In genomic region chr17:8946071-8946470, GRCh38 we compare ENCODE assay signal across 30 cellular contexts. TPM values are rescaled to one million over a fixed set of nuclear protein-coding genes. Genes with fewer than 3 reads are reported as not detected.
DNase-seq lines count a peak whose midpoint lies in the region; ATAC-seq and TF ChIP-seq lines count a peak whose summit lies in the region.
"Had no signal": no experiment of that assay in that cellular context is flagged by ENCODE, and none has a peak within 500 bp of the region (broad histone marks: within the 10 kb centered on the region; RNA-seq: fewer than 3 reads in every experiment).

No MANE protein-coding gene starts in this region.

- H3K4me1 ChIP-seq in neutrophil (ENCODE audit: control insufficient read depth in 1 of 2, insufficient read depth in 1 of 2, low read depth in 1 of 2, low read length in 1 of 2) = peaks cover 91 to 99% of the 10 kb centered on the region in 2 experiments
- H3K4me1 ChIP-seq: foreskin keratinocyte, psoas muscle, suprapubic skin had no signal

- H3K36me3 ChIP-seq in neutrophil = peaks cover 22% of the 10 kb centered on the region
- H3K36me3 ChIP-seq: brain microvascular endothelial cell, esophagus squamous epithelium, left ventricle myocardium inferior, suprapubic skin, upper lobe of left lung had no signal

- H3K9me3 ChIP-seq in CD4-positive, alpha-beta T cell (ENCODE audit: control insufficient read depth, low read length) = no peaks in the 10 kb centered on the region
- H3K9me3 ChIP-seq in neutrophil = no peaks in the 10 kb centered on the region
- H3K9me3 ChIP-seq: esophagus squamous epithelium, psoas muscle, suprapubic skin, upper lobe of left lung had no signal

- H3K27ac Mint-ChIP-seq in activated CD4-positive, alpha-beta T cell treated with anti-CD3 and anti-CD28 coated beads, Interleukin-2, amount 10 ng/mL, durations not matched to agents 24 days and 14 days = no peak overlapping the region
- H3K27ac Mint-ChIP-seq in CD4-positive, alpha-beta T cell = peak overlapping the region; percentile 59
- H3K27ac Mint-ChIP-seq in activated naive CD8-positive, alpha-beta T cell treated with anti-CD3 and anti-CD28 coated beads for 36 hours = peak overlapping the region; percentile 73

- TF ChIP-seq CTCF in CD4-positive, alpha-beta T cell (IDR thresholded peaks at IDR 0.05) = no peak
- TF ChIP-seq CTCF in neutrophil (IDR thresholded peaks at IDR 0.05) = no peak

- no peak for ATAC-seq in CD4-positive, alpha-beta T cell (ENCODE audit: poor library complexity)
- ATAC-seq in GM18909 (IDR thresholded peaks at IDR 0.05; ENCODE audit: poor library complexity, unreplicated experiment) (no peak), GM21717 (IDR thresholded peaks at IDR 0.05; ENCODE audit: unreplicated experiment) (no peak)
- ATAC-seq: foreskin keratinocyte, psoas muscle, Right ventricle myocardium inferior, SK-N-SH treated with all-trans-retinoic acid at 6 μM for 48 hours had no signal

- intact Hi-C loops in activated CD4-positive, alpha-beta T cell treated with anti-CD3 and anti-CD28 coated beads, Interleukin-2, amount 10 ng/mL, durations not matched to agents 24 days and 14 days (cut with micrococcal nuclease) = no loop called here
- intact Hi-C loops in CD4-positive, alpha-beta T cell (cut with DNase I, micrococcal nuclease) = no loop called here

- H3K4me1 Mint-ChIP-seq in activated CD4-positive, alpha-beta T cell treated with anti-CD3 and anti-CD28 coated beads, Interleukin-2, amount 10 ng/mL, durations not matched to agents 24 days and 14 days = peaks cover 66% of the 10 kb centered on the region
- H3K4me1 Mint-ChIP-seq in CD4-positive, alpha-beta T cell (ENCODE audit: low read depth) = peaks cover 94% of the 10 kb centered on the region
- peaks cover 74% of the 10 kb centered on the region for H3K4me1 Mint-ChIP-seq in activated naive CD8-positive, alpha-beta T cell treated with anti-CD3 and anti-CD28 coated beads for 36 hours

- no peak overlapping the region for H3K4me3 Mint-ChIP-seq in activated CD4-positive, alpha-beta T cell treated with anti-CD3 and anti-CD28 coated beads, Interleukin-2, amount 10 ng/mL, durations not matched to agents 24 days and 14 days
- H3K4me3 Mint-ChIP-seq in CD4-positive, alpha-beta T cell = no peak overlapping the region
- no peak overlapping the region for H3K4me3 Mint-ChIP-seq in activated naive CD8-positive, alpha-beta T cell treated with anti-CD3 and anti-CD28 coated beads for 36 hours

- peaks cover 49% of the 10 kb centered on the region for H3K36me3 Mint-ChIP-seq in activated CD4-positive, alpha-beta T cell treated with anti-CD3 and anti-CD28 coated beads, Interleukin-2, amount 10 ng/mL, durations not matched to agents 24 days and 14 days (ENCODE audit: low read depth)
- peaks cover 74% of the 10 kb centered on the region for H3K36me3 Mint-ChIP-seq in CD4-positive, alpha-beta T cell (ENCODE audit: low read depth)
- peaks cover 68% of the 10 kb centered on the region for H3K36me3 Mint-ChIP-seq in activated naive CD8-positive, alpha-beta T cell treated with anti-CD3 and anti-CD28 coated beads for 36 hours

- CTCF ChIA-PET in CD4-positive, alpha-beta T cell (lab: Charles Lee) = interaction anchor here (0.9 to 1.2 kb wide), 2 partner anchors 16 to 25 kb away, joined by 3 read pairs; no protein-coding TSS in a partner anchor

- POLR2A ChIA-PET in CD4-positive, alpha-beta T cell (lab: Charles Lee) = interaction anchor here (0.7 to 7.6 kb wide), 2 partner anchors 6 to 46 kb away, joined by 3 to 66 read pairs; no protein-coding TSS in a partner anchor

- no peak overlapping the region for H3K4me3 ChIP-seq in neutrophil (ENCODE audit: low read depth in 1 of 2, low read length in 1 of 2)
- H3K4me3 ChIP-seq: dorsolateral prefrontal cortex, esophagus squamous epithelium, left ventricle myocardium inferior, psoas muscle, suprapubic skin, upper lobe of left lung had no signal

- no peaks in the 10 kb centered on the region for H3K27me3 Mint-ChIP-seq in activated CD4-positive, alpha-beta T cell treated with anti-CD3 and anti-CD28 coated beads, Interleukin-2, amount 10 ng/mL, durations not matched to agents 24 days and 14 days
- no peaks in the 10 kb centered on the region for H3K27me3 Mint-ChIP-seq in CD4-positive, alpha-beta T cell
- no peaks in the 10 kb centered on the region for H3K27me3 Mint-ChIP-seq in activated naive CD8-positive, alpha-beta T cell treated with anti-CD3 and anti-CD28 coated beads for 36 hours

- peak; percentile 52 for DNase-seq in activated CD4-positive, alpha-beta T cell treated with anti-CD3 and anti-CD28 coated beads, Interleukin-2, amount 10 ng/mL, durations not matched to agents 24 days and 14 days
- no peak for DNase-seq in activated CD4-positive, alpha-beta T cell treated with anti-CD3 and anti-CD28 coated beads for 4 hours
- no peak for DNase-seq in CD4-positive, alpha-beta T cell
- no peak for DNase-seq in activated naive CD8-positive, alpha-beta T cell treated with anti-CD3 and anti-CD28 coated beads for 36 hours
- no peak for DNase-seq in middle frontal gyrus (ENCODE audit: extremely low spot score, low spot score)
- DNase-seq: activated gamma-delta T cell; amygdala; dorsolateral prefrontal cortex; esophagus squamous epithelium; GDM1; HCEC 1CT; head of caudate nucleus; Kasumi-1; left ventricle myocardium inferior; NCI-H1417 treated with DMSO at 0.1 percent for 48 hours; NCI-H2081; NCI-H69; psoas muscle; stimulated activated CD4-positive, alpha-beta T cell treated with anti-CD3 and anti-CD28 coated beads, Interleukin-4, amount 100 ng/mL, for 24 hours; T-helper 2 cell; upper lobe of left lung had no signal

- H3K27me3 ChIP-seq in CD4-positive, alpha-beta T cell (ENCODE audit: control insufficient read depth, insufficient read depth, low read length) = no peaks in the 10 kb centered on the region
- no peaks in the 10 kb centered on the region for H3K27me3 ChIP-seq in neutrophil
- H3K27me3 ChIP-seq: brain microvascular endothelial cell, foreskin keratinocyte, upper lobe of left lung had no signal

- H3K9me3 Mint-ChIP-seq in activated CD4-positive, alpha-beta T cell treated with anti-CD3 and anti-CD28 coated beads, Interleukin-2, amount 10 ng/mL, durations not matched to agents 24 days and 14 days = peaks cover 13% of the 10 kb centered on the region
- peaks cover 3% of the 10 kb centered on the region for H3K9me3 Mint-ChIP-seq in CD4-positive, alpha-beta T cell
- H3K9me3 Mint-ChIP-seq in activated naive CD8-positive, alpha-beta T cell treated with anti-CD3 and anti-CD28 coated beads for 36 hours = peaks cover 13% of the 10 kb centered on the region

- H3K27ac ChIP-seq in CD4-positive, alpha-beta T cell (ENCODE audit: low read depth, low read length) = no peak overlapping the region
- H3K27ac ChIP-seq in neutrophil = peak overlapping the region; percentile 96
- H3K27ac ChIP-seq: brain microvascular endothelial cell, dorsolateral prefrontal cortex, foreskin keratinocyte, psoas muscle, suprapubic skin had no signal

RNA-seq across cellular contexts. Expression of gene PIK3R5, which starts 19.4 kb away (rescaled TPM):
- 32.6 and 36.8 TPM in 2 replicates for total RNA-seq in activated CD4-positive, alpha-beta T cell treated with anti-CD3 and anti-CD28 coated beads, Interleukin-2, amount 10 ng/mL, durations not matched to agents 24 days and 14 days
- 100 to 1,000 TPM; 153 to 159 TPM for total RNA-seq in CD4-positive, alpha-beta T cell
- total RNA-seq in activated naive CD8-positive, alpha-beta T cell treated with anti-CD3 and anti-CD28 coated beads for 36 hours = 10 to 100 TPM; 27.9 to 32.6 TPM
- total RNA-seq: A172, foreskin keratinocyte had no signal
